9 cellular contexts compared by ENCODE assay signal in the genomic region with DNA sequence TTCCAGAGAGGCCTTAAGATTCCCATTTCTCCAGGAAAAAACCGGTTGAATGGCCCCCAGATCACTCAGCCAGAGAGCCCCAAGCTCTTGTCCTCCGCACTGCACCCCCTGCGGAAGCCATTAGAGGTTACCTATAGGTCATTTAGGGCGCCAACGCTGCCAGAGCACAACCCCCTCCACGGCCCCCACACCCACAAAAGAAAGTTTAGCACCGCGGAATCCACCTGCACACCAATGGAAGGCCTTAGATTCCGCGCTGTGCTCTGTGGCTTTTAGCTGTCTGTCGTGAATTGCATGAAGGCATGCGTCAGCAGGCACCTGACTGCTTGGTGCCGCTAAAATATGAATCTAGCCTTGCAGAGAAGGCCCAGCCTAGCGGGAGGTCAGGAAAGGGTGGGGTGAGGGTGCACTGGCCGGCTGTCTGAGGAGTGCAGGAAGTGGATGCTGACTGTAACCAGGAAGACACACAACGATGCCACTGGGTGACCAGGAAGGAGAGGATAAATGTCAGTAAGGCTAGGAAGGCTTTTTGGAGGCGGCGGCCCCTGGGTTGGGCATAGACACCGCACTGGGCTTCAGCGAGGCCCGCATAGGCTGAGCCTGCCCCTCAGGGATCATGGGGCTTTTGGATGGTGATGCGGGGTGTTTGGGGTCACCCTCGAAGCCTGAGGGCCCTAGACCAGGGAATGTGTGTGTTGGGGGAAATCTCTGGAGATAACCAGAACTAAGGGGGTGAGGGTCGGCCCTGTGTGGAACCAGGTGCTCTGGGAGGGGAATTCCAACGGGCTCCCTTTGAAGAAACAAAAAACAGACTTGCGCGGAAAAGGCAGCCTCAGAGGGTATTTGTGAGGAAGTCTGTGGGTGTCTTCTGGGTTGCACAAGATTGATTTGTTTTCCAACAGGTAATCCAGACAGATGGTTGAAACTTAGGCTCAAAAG. TPM values are rescaled to one million over a fixed set of nuclear protein-coding genes. Genes with fewer than 3 reads are reported as not detected.
DNase-seq lines count a peak whose midpoint lies in the region; ATAC-seq and TF ChIP-seq lines count a peak whose summit lies in the region.
"Had no signal": no experiment of that assay in that cellular context is flagged by ENCODE, and none has a peak within 500 bp of the region (broad histone marks: within the 10 kb centered on the region; RNA-seq: fewer than 3 reads in every experiment).

No MANE protein-coding gene starts in this region.

- H3K27ac ChIP-seq in rectal smooth muscle tissue (ENCODE audit: low read depth, low read length): no peak overlapping the region

- H3K27me3 ChIP-seq in GM06990 (replicated peaks; ENCODE audit: control insufficient read depth, insufficient read depth, low read length) (no peaks in the 10 kb centered on the region), rectal smooth muscle tissue (ENCODE audit: control insufficient read depth, insufficient read depth, low read length) (no peaks in the 10 kb centered on the region)

- DNase-seq in GM06990 (ENCODE audit: extremely low read depth, insufficient read length): peak; percentile 79
- peak; percentile 60 for DNase-seq in activated CD4-positive, alpha-beta T cell treated with anti-CD3 and anti-CD28 coated beads for 1 hour
- DNase-seq in effector CD8-positive, alpha-beta T cell (lab: John Stamatoyannopoulos, UW): peak; percentile 65
- no peak for DNase-seq in SHP77 treated with DMSO at 0.1 percent for 48 hours (lab: John Stamatoyannopoulos, UW)
- no peak for DNase-seq in H4 (ENCODE audit: low spot score)
- DNase-seq in DMS79 (lab: John Stamatoyannopoulos, UW): no peak

- peak overlapping the region; percentile 73 for H3K4me3 ChIP-seq in GM06990 (replicated peaks; ENCODE audit: low read depth, low read length)
- peak overlapping the region; percentile 57 for H3K4me3 ChIP-seq in rectal smooth muscle tissue (ENCODE audit: low read length)

- H3K4me1 ChIP-seq in rectal smooth muscle tissue (ENCODE audit: control insufficient read depth, insufficient read depth, low read length): no peaks in the 10 kb centered on the region

- no peak for TF ChIP-seq CTCF in GM06990 (IDR thresholded peaks at IDR 0.05; ENCODE audit: insufficient read depth, low read length, poor library complexity, severe bottlenecking)

- ATAC-seq in HG03565 (IDR thresholded peaks at IDR 0.05; ENCODE audit: unreplicated experiment): peak; percentile 32

- peaks cover 2% of the 10 kb centered on the region; the same call in 1 of the 2 replicates for H3K36me3 ChIP-seq in GM06990 (ENCODE audit: control insufficient read depth, insufficient read depth, low read length)
- H3K36me3 ChIP-seq in rectal smooth muscle tissue (ENCODE audit: control insufficient read depth, insufficient read depth, low read length): no peaks in the 10 kb centered on the region

- peak overlapping the region; percentile 66 for H3K9ac ChIP-seq in rectal smooth muscle tissue (ENCODE audit: low read length)

RNA-seq across cellular contexts. Expression of gene NUP210, which starts 1.0 kb away (rescaled TPM):
- total RNA-seq in H4 (2014; rRNA removed; shearing (Covaris generic)): 3.1 and 3.7 TPM in 2 replicates
- total RNA-seq: LHCN-M2 had no signal

RNA-seq across cellular contexts. Expression of gene HDAC11, which starts 59.0 kb away (rescaled TPM):
- 6.0 and 9.4 TPM in 2 replicates for total RNA-seq in H4 (2014; rRNA removed; shearing (Covaris generic))

Comparison
In these comparisons a context has a peak if more than half of its experiments do, and no peak if none do; other contexts are left out.
1. DNase-seq: peak in GM06990 (single experiment), activated CD4-positive, alpha-beta T cell treated with anti-CD3 and anti-CD28 coated beads for 1 hour (single experiment) and effector CD8-positive, alpha-beta T cell (single experiment); none in SHP77 treated with DMSO at 0.1 percent for 48 hours (single experiment), H4 (single experiment) and DMS79 (single experiment).